1 cellular context compared by ENCODE assay signal in the genomic region with DNA sequence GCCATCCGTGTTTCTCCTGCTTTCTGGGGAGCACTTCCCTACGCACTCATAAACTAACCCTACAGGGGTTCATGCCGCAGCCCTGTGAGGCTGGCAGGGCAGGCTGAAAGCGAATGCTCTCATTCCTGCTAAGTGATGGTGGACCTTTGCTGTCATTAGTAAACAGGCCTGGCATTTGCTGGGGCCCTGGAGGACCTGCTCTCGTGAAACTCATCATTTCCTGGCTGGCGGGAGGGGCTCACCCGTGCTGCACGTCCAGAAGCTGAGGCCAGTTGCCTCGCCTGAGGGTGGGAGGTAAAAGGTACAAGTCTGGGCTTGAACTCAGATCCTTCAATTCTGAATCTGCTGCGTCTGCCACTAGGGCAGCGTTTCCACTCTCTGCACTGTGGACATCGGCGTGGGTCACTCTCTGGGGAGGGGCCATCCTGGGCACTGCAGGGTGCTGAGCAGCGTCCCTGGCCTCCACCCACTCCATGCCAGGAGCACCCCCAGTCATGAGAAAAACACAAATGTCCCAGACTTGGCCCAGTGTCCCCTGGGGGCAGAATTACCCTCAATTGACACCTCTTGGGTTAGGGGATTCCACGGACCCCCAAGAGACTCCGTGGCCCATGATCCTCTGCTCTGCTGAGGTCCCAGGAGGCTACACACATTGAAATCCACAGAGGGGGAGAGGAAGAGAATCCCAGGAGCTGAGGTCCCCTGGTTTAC.
TF ChIP-seq lines count a peak whose summit lies in the region.

No MANE protein-coding gene starts in this region.

TF ChIP-seq in HCT116, 20 proteins besides CTCF, POLR2A, EP300 and RAD21 (continued from another document):
- TF ChIP-seq, protein P1, sequence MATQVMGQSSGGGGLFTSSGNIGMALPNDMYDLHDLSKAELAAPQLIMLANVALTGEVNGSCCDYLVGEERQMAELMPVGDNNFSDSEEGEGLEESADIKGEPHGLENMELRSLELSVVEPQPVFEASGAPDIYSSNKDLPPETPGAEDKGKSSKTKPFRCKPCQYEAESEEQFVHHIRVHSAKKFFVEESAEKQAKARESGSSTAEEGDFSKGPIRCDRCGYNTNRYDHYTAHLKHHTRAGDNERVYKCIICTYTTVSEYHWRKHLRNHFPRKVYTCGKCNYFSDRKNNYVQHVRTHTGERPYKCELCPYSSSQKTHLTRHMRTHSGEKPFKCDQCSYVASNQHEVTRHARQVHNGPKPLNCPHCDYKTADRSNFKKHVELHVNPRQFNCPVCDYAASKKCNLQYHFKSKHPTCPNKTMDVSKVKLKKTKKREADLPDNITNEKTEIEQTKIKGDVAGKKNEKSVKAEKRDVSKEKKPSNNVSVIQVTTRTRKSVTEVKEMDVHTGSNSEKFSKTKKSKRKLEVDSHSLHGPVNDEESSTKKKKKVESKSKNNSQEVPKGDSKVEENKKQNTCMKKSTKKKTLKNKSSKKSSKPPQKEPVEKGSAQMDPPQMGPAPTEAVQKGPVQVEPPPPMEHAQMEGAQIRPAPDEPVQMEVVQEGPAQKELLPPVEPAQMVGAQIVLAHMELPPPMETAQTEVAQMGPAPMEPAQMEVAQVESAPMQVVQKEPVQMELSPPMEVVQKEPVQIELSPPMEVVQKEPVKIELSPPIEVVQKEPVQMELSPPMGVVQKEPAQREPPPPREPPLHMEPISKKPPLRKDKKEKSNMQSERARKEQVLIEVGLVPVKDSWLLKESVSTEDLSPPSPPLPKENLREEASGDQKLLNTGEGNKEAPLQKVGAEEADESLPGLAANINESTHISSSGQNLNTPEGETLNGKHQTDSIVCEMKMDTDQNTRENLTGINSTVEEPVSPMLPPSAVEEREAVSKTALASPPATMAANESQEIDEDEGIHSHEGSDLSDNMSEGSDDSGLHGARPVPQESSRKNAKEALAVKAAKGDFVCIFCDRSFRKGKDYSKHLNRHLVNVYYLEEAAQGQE (IDR thresholded peaks at IDR 0.05; ENCODE audit: low read depth) = no peak
- TF ChIP-seq TCF7L2 (IDR thresholded peaks at IDR 0.05; ENCODE audit: borderline replicate concordance, extremely low read depth, insufficient read depth, insufficient read length) = no peak
- TF ChIP-seq CBX3 (IDR thresholded peaks at IDR 0.05; ENCODE audit: low read depth) = no peak
- no peak for TF ChIP-seq ZFX (IDR thresholded peaks at IDR 0.05)
- 0 out of 2 replicates have a peak, but pooled peaks have one; percentile 8 for TF ChIP-seq SIN3A (IDR thresholded peaks at IDR 0.05; ENCODE audit: low read depth)
- TF ChIP-seq FOSL1 (IDR thresholded peaks at IDR 0.05; ENCODE audit: low read depth) = no peak
